ENCODE assay signal across 18 cellular contexts in genomic region chr2:225196579-225196978, GRCh38.
A peak's percentile ranks its signal among the peaks of the same experiment; 100 is the strongest.
DNase-seq lines count a peak whose midpoint lies in the region; ATAC-seq, FAIRE-seq and TF ChIP-seq lines count a peak whose summit lies in the region.
"Had no signal": no experiment of that assay in that cellular context is flagged by ENCODE, and none has a peak within 500 bp of the region (broad histone marks: within the 10 kb centered on the region; RNA-seq: fewer than 3 reads in every experiment).

No MANE protein-coding gene starts in this region.

- H3K79me1 ChIP-seq in H1 (ENCODE audit: low read depth, low read length), result no peaks in the 10 kb centered on the region

- H2BK15ac ChIP-seq in H1 (ENCODE audit: low read length), result no peak overlapping the region

- H2BK12ac ChIP-seq in H1 (ENCODE audit: low read depth, low read length), result no peak overlapping the region

- no peak overlapping the region for H4K5ac ChIP-seq in H1 (ENCODE audit: insufficient read length, low read depth, low read length)

- H4K91ac ChIP-seq in H1 (replicated peaks; ENCODE audit: insufficient read length, low read length), result no peak overlapping the region

- no peaks in the 10 kb centered on the region for H3K23me2 ChIP-seq in H1 (ENCODE audit: low read depth, low read length)

- H3K27ac ChIP-seq in H1 (ENCODE audit: low read depth, low read length) (no peak overlapping the region), aorta (ENCODE audit: low read depth in 1 of 2, low read length in 2 of 2) (no peak overlapping the region), thyroid gland (no peak overlapping the region)
- H3K27ac ChIP-seq: A549, C4-2B had no signal

- ATAC-seq in aorta (ENCODE audit: low FRiP score) (no peak), HG02884 (IDR thresholded peaks at IDR 0.05; ENCODE audit: unreplicated experiment) (no peak)
- ATAC-seq: A549, GM23338, HepG2, K562 had no signal

- H3K18ac ChIP-seq in H1 (ENCODE audit: extremely low read depth, low read length), result no peak overlapping the region

- DNase-seq in ELR (ENCODE audit: low read depth), result peak; percentile 32
- peak; percentile 20 for DNase-seq in NCI-H226
- no peak for DNase-seq in H1 (ENCODE audit: low read depth in 1 of 2, low spot score in 2 of 2)
- peak; percentile 30 for DNase-seq in fibroblast of villous mesenchyme (ENCODE audit: low read depth)
- DNase-seq in aorta, result no peak
- DNase-seq in T-helper 2 cell, result no peak
- DNase-seq in thyroid gland, result no peak
- DNase-seq: BE2C; CD4-positive, alpha-beta memory T cell; DND-41; H9 had no signal

- H3K4me1 ChIP-seq in H1 (replicated peaks in 1 of 4; ENCODE audit: control insufficient read depth in 3 of 4, insufficient read depth in 4 of 4, low read length in 3 of 4) (no peaks in the 10 kb centered on the region), aorta (ENCODE audit: control insufficient read depth in 1 of 2, insufficient read depth in 2 of 2, low read length in 2 of 2) (no peaks in the 10 kb centered on the region), thyroid gland (no peaks in the 10 kb centered on the region)
- H3K4me1 ChIP-seq: BE2C had no signal

- H3K79me2 ChIP-seq in H1 (ENCODE audit: control insufficient read depth in 1 of 2, insufficient read depth in 2 of 2, low read length in 2 of 2), result no peaks in the 10 kb centered on the region

- CTCF ChIA-PET in H1 (lab: Charles Lee; ENCODE audit: partially characterized antibody), result no interaction called here

- POLR2A ChIA-PET in H1 (lab: Charles Lee; ENCODE audit: partially characterized antibody), result no interaction called here

- no peak for FAIRE-seq in H1 (lab: Jason Lieb, UNC)
- FAIRE-seq: A549, HepG2, HTR-8/SVneo, K562 had no signal

- no peak overlapping the region for H3K4me2 ChIP-seq in H1 (ENCODE audit: insufficient read depth in 1 of 2, low read depth in 2 of 2, low read length in 2 of 2)
- H3K4me2 ChIP-seq: A549, GM23338 had no signal

- no peak overlapping the region for H2BK20ac ChIP-seq in H1 (ENCODE audit: low read length)

- TF ChIP-seq RAD21 in H1 (IDR thresholded peaks at IDR 0.05 in 1 of 2, conservative IDR thresholded peaks at IDR 0.05 in 1 of 2; ENCODE audit: low read depth in 2 of 2, low read length in 2 of 2), result no peak

- H2BK5ac ChIP-seq in H1 (ENCODE audit: low read depth, low read length), result no peak overlapping the region

- no peaks in the 10 kb centered on the region for H3K27me3 ChIP-seq in H1 (replicated peaks in 1 of 4; ENCODE audit: control insufficient read depth in 3 of 4, extremely low read depth in 1 of 4, insufficient read depth in 3 of 4, low read length in 3 of 4)
- H3K27me3 ChIP-seq in aorta (ENCODE audit: control insufficient read depth in 1 of 2, insufficient read depth in 2 of 2, low read length in 1 of 2), result no peaks in the 10 kb centered on the region
- no peaks in the 10 kb centered on the region for H3K27me3 ChIP-seq in thyroid gland
- H3K27me3 ChIP-seq: BE2C had no signal

- TF ChIP-seq EP300 in H1 (IDR thresholded peaks at IDR 0.05; ENCODE audit: borderline replicate concordance in 1 of 2, low read depth in 2 of 2, low read length in 2 of 2), result no peak

- H3K56ac ChIP-seq in H1 (replicated peaks; ENCODE audit: insufficient read length, low read depth, low read length), result no peak overlapping the region

- H3K4me3 ChIP-seq in H1 (ENCODE audit: extremely low read depth in 1 of 4, insufficient read depth in 2 of 4, low read depth in 3 of 4, low read length in 4 of 4), result no peak overlapping the region
- H3K4me3 ChIP-seq in fibroblast of villous mesenchyme (ENCODE audit: low read depth, low read length), result no peak overlapping the region
- no peak overlapping the region for H3K4me3 ChIP-seq in aorta (ENCODE audit: low read length in 2 of 2)
- H3K4me3 ChIP-seq in thyroid gland (replicated peaks in 1 of 3), result no peak overlapping the region
- H3K4me3 ChIP-seq: A549, GM23338, K562 had no signal

- no peak overlapping the region for H2BK120ac ChIP-seq in H1 (replicated peaks; ENCODE audit: low read depth, low read length)

- no peak overlapping the region for H3K4ac ChIP-seq in H1 (replicated peaks; ENCODE audit: insufficient read length, low read depth, low read length)

- TF ChIP-seq CTCF in H1 (IDR thresholded peaks at IDR 0.05; ENCODE audit: control extremely low read depth in 1 of 3, insufficient read depth in 1 of 3, low read depth in 1 of 3, low read length in 3 of 3), result no peak
- TF ChIP-seq CTCF in fibroblast of villous mesenchyme (IDR thresholded peaks at IDR 0.05; ENCODE audit: insufficient read depth, low read depth, low read length), result no peak
- TF ChIP-seq CTCF in thyroid gland (IDR thresholded peaks at IDR 0.05), result no peak

- TF ChIP-seq POLR2A in H1 (IDR thresholded peaks at IDR 0.05; ENCODE audit: control extremely low read depth in 1 of 2, low read depth in 2 of 2, low read length in 2 of 2), result no peak
- no peak for TF ChIP-seq POLR2A in thyroid gland (IDR thresholded peaks at IDR 0.05)

- H3K9me3 ChIP-seq in H1 (ENCODE audit: insufficient read depth in 2 of 2, low read depth in 1 of 2, low read length in 1 of 2) (no peaks in the 10 kb centered on the region), aorta (ENCODE audit: control insufficient read depth, low read length) (no peaks in the 10 kb centered on the region), thyroid gland (no peaks in the 10 kb centered on the region)
- H3K9me3 ChIP-seq: A549, BE2C had no signal

- H2AK5ac ChIP-seq in H1 (ENCODE audit: low read depth, low read length), result no peak overlapping the region

- 0 out of 2 replicates have a peak overlapping the region, but pooled peaks have one; percentile 41 for H2AFZ ChIP-seq in H1 (ENCODE audit: low read length)
- H2AFZ ChIP-seq: GM23338 had no signal

- 100% methylated on average over 1 of the region's 1 CpG; no CpG with 5 or more reads in 1 of the 2 experiments for WGBS in H1 (ENCODE audit: extremely low coverage in 1 of 2, insufficient coverage in 1 of 2, insufficient read length in 1 of 2, insufficient replicate concordance in 2 of 2, low coverage in 1 of 2, low lambda C conversion rate in 2 of 2, missing lambda C conversion rate in 1 of 2), 2 experiments
- 87 to 89% methylated on average over 1 of the region's 1 CpG for WGBS in aorta, 2 donors
- 88 to 90% methylated on average over 1 of the region's 1 CpG for WGBS in thyroid gland, 2 donors

- no peak overlapping the region for H3K23ac ChIP-seq in H1 (ENCODE audit: insufficient read length)

- H4K8ac ChIP-seq in H1 (ENCODE audit: extremely low read depth, insufficient read depth, low read length), result no peak overlapping the region

- H3K36me3 ChIP-seq in H1 (ENCODE audit: control insufficient read depth in 2 of 4, insufficient read depth in 4 of 4, low read length in 3 of 4) (no peaks in the 10 kb centered on the region), aorta (ENCODE audit: control insufficient read depth in 1 of 2, insufficient read depth in 2 of 2, low read length in 1 of 2) (no peaks in the 10 kb centered on the region), thyroid gland (no peaks in the 10 kb centered on the region)
- H3K36me3 ChIP-seq: BE2C had no signal

- H3K14ac ChIP-seq in H1 (ENCODE audit: insufficient read length), result no peak overlapping the region

- no peaks in the 10 kb centered on the region for H4K20me1 ChIP-seq in H1 (replicated peaks in 1 of 2; ENCODE audit: control insufficient read depth in 1 of 2, insufficient read depth in 2 of 2, low read length in 2 of 2)

- intact Hi-C loops in aorta (cut with DNase I), result no loop called here
- intact Hi-C loops in thyroid gland (cut with DNase I), result no loop called here

- H3K9ac ChIP-seq in H1 (replicated peaks in 1 of 4; ENCODE audit: extremely low read depth in 1 of 4, low read depth in 3 of 4, low read length in 3 of 4), result no peak overlapping the region

TF ChIP-seq in H1, 55 proteins besides CTCF, POLR2A, EP300 and RAD21:
- TF ChIP-seq KDM1A (IDR thresholded peaks at IDR 0.05; ENCODE audit: borderline replicate concordance, low read length) (no peak), CHD1 (IDR thresholded peaks at IDR 0.05; ENCODE audit: low read depth, low read length) (no peak), PHF8 (conservative IDR thresholded peaks at IDR 0.05; ENCODE audit: low read depth, low read length) (no peak)

Comparison
In these comparisons a context has a peak if more than half of its experiments do, and no peak if none do; other contexts are left out.
1. DNase-seq: peak in ELR (single experiment), NCI-H226 (single experiment) and fibroblast of villous mesenchyme (single experiment); none in H1 (0 of 2), aorta (0 of 2), T-helper 2 cell (0 of 5) and thyroid gland (0 of 2).